22 cellular contexts compared by ENCODE assay signal in the genomic region with DNA sequence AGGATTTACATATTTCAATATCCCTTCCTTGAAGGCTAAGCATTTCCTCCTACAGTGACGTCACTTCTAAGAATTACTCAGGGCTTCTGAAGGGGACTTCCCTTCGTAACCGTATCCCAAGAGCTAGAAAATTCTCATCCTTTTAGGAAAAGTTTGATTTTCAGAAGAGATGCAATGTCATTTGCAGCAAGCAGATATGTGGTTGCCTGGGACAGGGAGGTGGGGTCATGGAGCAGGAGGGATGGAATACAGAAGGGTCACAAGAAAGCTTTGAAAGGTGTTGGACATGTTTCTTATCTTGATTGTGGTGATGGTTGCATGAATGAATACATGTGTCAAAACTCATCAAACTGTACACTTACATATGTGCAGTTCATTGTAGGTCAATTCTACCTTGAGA.
DNase-seq lines count a peak whose midpoint lies in the region; ATAC-seq and TF ChIP-seq lines count a peak whose summit lies in the region.
"Had no signal": no experiment of that assay in that cellular context is flagged by ENCODE, and none has a peak within 500 bp of the region (broad histone marks: within the 10 kb centered on the region; RNA-seq: fewer than 3 reads in every experiment).

No MANE protein-coding gene starts in this region.

- H3K27me3 Mint-ChIP-seq in activated T-helper 1 cell treated with anti-CD3 and anti-CD28 coated beads, Interleukin-12 subunit alpha, Interleukin-12 subunit beta, Interleukin-2, Interleukin-4 antibody, amounts not matched to agents 30 ng/mL and 10 ng/mL and 1 ng/mL, durations not matched to agents 14 hours and 24 hours and 36 hours (ENCODE audit: insufficient read depth) = peaks cover 7% of the 10 kb centered on the region
- no peaks in the 10 kb centered on the region for H3K27me3 Mint-ChIP-seq in type B pancreatic cell

- peaks cover 32% of the 10 kb centered on the region for H3K4me1 Mint-ChIP-seq in activated T-helper 1 cell treated with anti-CD3 and anti-CD28 coated beads, Interleukin-12 subunit alpha, Interleukin-12 subunit beta, Interleukin-2, Interleukin-4 antibody, amounts not matched to agents 30 ng/mL and 10 ng/mL and 1 ng/mL, durations not matched to agents 14 hours and 24 hours and 36 hours (ENCODE audit: low read depth)
- peaks cover 8% of the 10 kb centered on the region for H3K4me1 Mint-ChIP-seq in type B pancreatic cell (ENCODE audit: unreplicated experiment)
- H3K4me1 Mint-ChIP-seq: T-cell had no signal

- POLR2A ChIA-PET in OCI-LY7 (lab: Charles Lee) = interaction anchor here (0.6 to 1.3 kb wide), 5 partner anchors 19 to 110 kb away, joined by 3 to 5 read pairs (median 3); a partner anchor contains a TSS

- H3K27ac ChIP-seq in gastroesophageal sphincter = peak overlapping the region in 3 of 4 donors; percentile 64 to 78 (median 66)
- no peak overlapping the region for H3K27ac ChIP-seq in OCI-LY7 (ENCODE audit: low read depth, low read length, poor library complexity, severe bottlenecking)
- H3K27ac ChIP-seq: heart left ventricle, prostate gland, SJCRH30, upper lobe of right lung had no signal

- H3K4me2 ChIP-seq in OCI-LY7 (ENCODE audit: low read length) = no peak overlapping the region

- no peaks in the 10 kb centered on the region for H3K27me3 ChIP-seq in GM06990 (replicated peaks; ENCODE audit: control insufficient read depth, insufficient read depth, low read length)
- no peaks in the 10 kb centered on the region for H3K27me3 ChIP-seq in gastroesophageal sphincter
- H3K27me3 ChIP-seq: heart left ventricle, sigmoid colon, SJCRH30, upper lobe of right lung had no signal

- intact Hi-C loops in activated T-helper 1 cell treated with anti-CD3 and anti-CD28 coated beads, Interleukin-12 subunit alpha, Interleukin-12 subunit beta, Interleukin-2, Interleukin-4 antibody, amounts not matched to agents 30 ng/mL and 10 ng/mL and 1 ng/mL, durations not matched to agents 14 hours and 24 hours and 36 hours (cut with micrococcal nuclease) = loop anchor here (1.0 to 10.0 kb wide), 2 partner anchors 12 to 631 kb away; no protein-coding TSS in a partner anchor
- intact Hi-C loops in OCI-LY7 (cut with micrococcal nuclease; ENCODE audit: unreplicated experiment) = no loop called here

- peak overlapping the region; percentile 5 for H3K4me3 Mint-ChIP-seq in activated T-helper 1 cell treated with anti-CD3 and anti-CD28 coated beads, Interleukin-12 subunit alpha, Interleukin-12 subunit beta, Interleukin-2, Interleukin-4 antibody, amounts not matched to agents 30 ng/mL and 10 ng/mL and 1 ng/mL, durations not matched to agents 14 hours and 24 hours and 36 hours
- no peak overlapping the region for H3K4me3 Mint-ChIP-seq in type B pancreatic cell
- H3K4me3 Mint-ChIP-seq: activated naive CD4-positive, alpha-beta T cell treated with anti-CD3 and anti-CD28 coated beads for 36 hours; T-cell had no signal

- WGBS in gastroesophageal sphincter (ENCODE audit: low coverage in 1 of 2), 2 donors = 22 to 78% methylated on average over 3 of the region's 3 CpGs

- H3K9me3 Mint-ChIP-seq in activated T-helper 1 cell treated with anti-CD3 and anti-CD28 coated beads, Interleukin-12 subunit alpha, Interleukin-12 subunit beta, Interleukin-2, Interleukin-4 antibody, amounts not matched to agents 30 ng/mL and 10 ng/mL and 1 ng/mL, durations not matched to agents 14 hours and 24 hours and 36 hours = peaks cover 4% of the 10 kb centered on the region
- no peaks in the 10 kb centered on the region for H3K9me3 Mint-ChIP-seq in type B pancreatic cell
- H3K9me3 Mint-ChIP-seq: T-cell had no signal

- H3K4me3 ChIP-seq in GM06990 (replicated peaks; ENCODE audit: low read depth, low read length) (no peak overlapping the region), gastroesophageal sphincter (no peak overlapping the region), OCI-LY7 (ENCODE audit: low read depth, low read length, poor library complexity, severe bottlenecking) (no peak overlapping the region)
- H3K4me3 ChIP-seq: heart left ventricle, prostate gland, sigmoid colon, SJCRH30, upper lobe of right lung had no signal

- peaks cover 0 to 53% (median 0%) of the 10 kb centered on the region in 3 donors for H3K4me1 ChIP-seq in gastroesophageal sphincter
- peaks cover 3% of the 10 kb centered on the region for H3K4me1 ChIP-seq in OCI-LY7 (ENCODE audit: insufficient read depth, low read length, poor library complexity, severe bottlenecking)
- H3K4me1 ChIP-seq: prostate gland, SJCRH30 had no signal

- TF ChIP-seq CTCF in GM06990 (IDR thresholded peaks at IDR 0.05; ENCODE audit: insufficient read depth, low read length, poor library complexity, severe bottlenecking) (no peak), gastroesophageal sphincter (IDR thresholded peaks at IDR 0.05) (no peak), type B pancreatic cell (conservative IDR thresholded peaks at IDR 0.05) (no peak), OCI-LY7 (conservative IDR thresholded peaks at IDR 0.05; ENCODE audit: low read length) (no peak)

- peak overlapping the region; percentile 10 for H3K27ac Mint-ChIP-seq in activated T-helper 1 cell treated with anti-CD3 and anti-CD28 coated beads, Interleukin-12 subunit alpha, Interleukin-12 subunit beta, Interleukin-2, Interleukin-4 antibody, amounts not matched to agents 30 ng/mL and 10 ng/mL and 1 ng/mL, durations not matched to agents 14 hours and 24 hours and 36 hours
- H3K27ac Mint-ChIP-seq in type B pancreatic cell = no peak overlapping the region
- H3K27ac Mint-ChIP-seq: activated naive CD4-positive, alpha-beta T cell treated with anti-CD3 and anti-CD28 coated beads for 36 hours; T-cell had no signal

- H3K9me3 ChIP-seq in gastroesophageal sphincter (no peaks in the 10 kb centered on the region), OCI-LY7 (ENCODE audit: low read length) (no peaks in the 10 kb centered on the region)
- H3K9me3 ChIP-seq: heart left ventricle, prostate gland, sigmoid colon, SJCRH30, upper lobe of right lung had no signal

- BruUV-seq in OCI-LY7 (replicated peaks; lab: Mats Ljungman, UMichigan) = no TSS peak

- peak; percentile 28 for DNase-seq in Daoy (ENCODE audit: low read depth)
- peak; percentile 36 for DNase-seq in GM06990 (ENCODE audit: extremely low read depth, insufficient read length)
- DNase-seq in activated T-helper 1 cell treated with anti-CD3 and anti-CD28 coated beads, Interleukin-12 subunit alpha, Interleukin-12 subunit beta, Interleukin-2, Interleukin-4 antibody, amounts not matched to agents 30 ng/mL and 10 ng/mL and 1 ng/mL, durations not matched to agents 14 hours and 24 hours and 36 hours (ENCODE audit: low spot score) = no peak
- DNase-seq in type B pancreatic cell (ENCODE audit: extremely low spot score, unreplicated experiment) = no peak
- no peak for DNase-seq in OCI-LY7 (ENCODE audit: low spot score)
- DNase-seq: activated naive CD4-positive, alpha-beta T cell treated with anti-CD3 and anti-CD28 coated beads for 36 hours; amygdala; heart left ventricle; NCI-H1694; NCI-H2171; NCI-H510A treated with DMSO at 0.1 percent for 48 hours; sigmoid colon; SJCRH30; stimulated activated CD4-positive, alpha-beta T cell treated with anti-CD3 and anti-CD28 coated beads, Interleukin-15, amount 100 ng/mL, for 24 hours; substantia nigra; T-cell; upper lobe of right lung had no signal

- no peaks in the 10 kb centered on the region for H4K20me1 ChIP-seq in OCI-LY7 (ENCODE audit: insufficient read depth, low read length)

- no peaks in the 10 kb centered on the region for H3K9me2 ChIP-seq in OCI-LY7 (ENCODE audit: insufficient read depth, low read length)

- no peaks in the 10 kb centered on the region for H3K79me2 ChIP-seq in OCI-LY7 (ENCODE audit: insufficient read depth, low read depth, low read length)

- H3K36me3 ChIP-seq in GM06990 (ENCODE audit: control insufficient read depth, insufficient read depth, low read length) (no peaks in the 10 kb centered on the region), gastroesophageal sphincter (no peaks in the 10 kb centered on the region), OCI-LY7 (ENCODE audit: insufficient read depth, low read length) (no peaks in the 10 kb centered on the region)
- H3K36me3 ChIP-seq: heart left ventricle, prostate gland, sigmoid colon, SJCRH30, upper lobe of right lung had no signal

- TF ChIP-seq POLR2A in gastroesophageal sphincter (IDR thresholded peaks at IDR 0.05) = no peak

- peaks cover 3% of the 10 kb centered on the region for H3K36me3 Mint-ChIP-seq in activated T-helper 1 cell treated with anti-CD3 and anti-CD28 coated beads, Interleukin-12 subunit alpha, Interleukin-12 subunit beta, Interleukin-2, Interleukin-4 antibody, amounts not matched to agents 30 ng/mL and 10 ng/mL and 1 ng/mL, durations not matched to agents 14 hours and 24 hours and 36 hours (ENCODE audit: low read depth)
- no peaks in the 10 kb centered on the region for H3K36me3 Mint-ChIP-seq in type B pancreatic cell
- H3K36me3 Mint-ChIP-seq: CD4-positive, CD25-positive, alpha-beta regulatory T cell; T-cell had no signal

- no peak overlapping the region for H2AFZ ChIP-seq in OCI-LY7 (ENCODE audit: low read length)

- ATAC-seq in gastroesophageal sphincter = no peak
- no peak for ATAC-seq in HG03097 (IDR thresholded peaks at IDR 0.05; ENCODE audit: low FRiP score, unreplicated experiment)
- no peak for ATAC-seq in GM21528 (IDR thresholded peaks at IDR 0.05; ENCODE audit: low FRiP score, unreplicated experiment)
- ATAC-seq: heart left ventricle, T-cell, upper lobe of right lung had no signal

- TF ChIP-seq EP300 in gastroesophageal sphincter (IDR thresholded peaks at IDR 0.05) = no peak

- CTCF ChIA-PET in OCI-LY7 (lab: Charles Lee; ENCODE audit: unreplicated experiment) = interaction anchor here (1.0 kb wide), 1 partner anchor 158 kb away, joined by 3 read pairs; no protein-coding TSS in a partner anchor

Comparison
In these comparisons a context has a peak if more than half of its experiments do, and no peak if none do; other contexts are left out.
1. DNase-seq: peak in Daoy (single experiment) and GM06990 (single experiment); none in activated T-helper 1 cell treated with anti-CD3 and anti-CD28 coated beads, Interleukin-12 subunit alpha, Interleukin-12 subunit beta, Interleukin-2, Interleukin-4 antibody, amounts not matched to agents 30 ng/mL and 10 ng/mL and 1 ng/mL, durations not matched to agents 14 hours and 24 hours and 36 hours (single experiment), type B pancreatic cell (single experiment) and OCI-LY7 (single experiment).